Comparison of ENCODE assay signal across 9 cellular contexts in genomic region chr1:206503591-206504362, GRCh38. TPM values are rescaled to one million over a fixed set of nuclear protein-coding genes. Genes with fewer than 3 reads are reported as not detected.
DNase-seq lines count a peak whose midpoint lies in the region; ATAC-seq, FAIRE-seq and TF ChIP-seq lines count a peak whose summit lies in the region.
"Had no signal": no experiment of that assay in that cellular context is flagged by ENCODE, and none has a peak within 500 bp of the region (broad histone marks: within the 10 kb centered on the region; RNA-seq: fewer than 3 reads in every experiment).

No MANE protein-coding gene starts in this region.

- H3K27ac ChIP-seq in suprapubic skin: peak overlapping the region; percentile 66

- peak overlapping the region; percentile 9 to 83 (median 63) for H3K4me3 Mint-ChIP-seq in immature natural killer cell

- peaks cover 0 to 3% (median 0%) of the 10 kb centered on the region in 3 donors for H3K36me3 Mint-ChIP-seq in immature natural killer cell

- peak; percentile 87 for DNase-seq in GDM1 (lab: John Stamatoyannopoulos, UW)
- DNase-seq in LHCN-M2 (ENCODE audit: low read depth): peak; percentile 100
- peak; percentile 74 to 78 for DNase-seq in activated T-cell treated with anti-CD3 and anti-CD28 coated beads, Interleukin-2, amount 50 U/mL, for 48 hours
- DNase-seq in immature natural killer cell: peak; percentile 43 to 58 (median 55)
- DNase-seq in suprapubic skin (ENCODE audit: low spot score in 2 of 2): peak in 1 of 2 donors; percentile 83
- no peak for DNase-seq in iPS-NIHi11 (ENCODE audit: low spot score)
- DNase-seq in D721Med (ENCODE audit: insufficient read length, low spot score): no peak

- TF ChIP-seq POLR2A in suprapubic skin (IDR thresholded peaks at IDR 0.05): no peak

- 44% methylated on average over 8 of the region's 8 CpGs for WGBS in suprapubic skin

- H3K4me3 ChIP-seq in suprapubic skin: peak overlapping the region; percentile 6
- H3K4me3 ChIP-seq: right lobe of liver had no signal

- H3K27me3 Mint-ChIP-seq in immature natural killer cell (ENCODE audit: low read depth in 3 of 3): peaks cover 5 to 14% (median 8%) of the 10 kb centered on the region in 3 donors

- H3K27me3 ChIP-seq in suprapubic skin: no peaks in the 10 kb centered on the region
- H3K27me3 ChIP-seq: right lobe of liver had no signal

- TF ChIP-seq CTCF in suprapubic skin (IDR thresholded peaks at IDR 0.05) (no peak), D721Med (IDR thresholded peaks at IDR 0.05; ENCODE audit: insufficient read depth, missing control alignments) (no peak)

- no peak for FAIRE-seq in D721Med (lab: Jason Lieb, UNC)

- H3K36me3 ChIP-seq in suprapubic skin: no peaks in the 10 kb centered on the region
- H3K36me3 ChIP-seq: right lobe of liver had no signal

- peak overlapping the region; percentile 9 to 87 (median 68) for H3K27ac Mint-ChIP-seq in immature natural killer cell

- H3K9me3 ChIP-seq in suprapubic skin: no peaks in the 10 kb centered on the region
- H3K9me3 ChIP-seq: right lobe of liver had no signal

- TF ChIP-seq EP300 in suprapubic skin (IDR thresholded peaks at IDR 0.05): no peak

- ATAC-seq in GM21576 (IDR thresholded peaks at IDR 0.05; ENCODE audit: unreplicated experiment): peak; percentile 48

- H3K4me1 ChIP-seq in suprapubic skin: peaks cover 61% of the 10 kb centered on the region

- H3K9me3 Mint-ChIP-seq in immature natural killer cell: no peaks in the 10 kb centered on the region

- peaks cover 39 to 52% of the 10 kb centered on the region in 2 donors for H3K4me1 Mint-ChIP-seq in immature natural killer cell

RNA-seq across cellular contexts. Expression of gene RASSF5, which starts 3.6 kb away (rescaled TPM):
- 0.19 and 0.63 TPM in 2 replicates for total RNA-seq in LHCN-M2 (2014; rRNA removed)
- polyA plus RNA-seq in LHCN-M2 (2012): 0.75 TPM
- 100 to 1,000 TPM; 218 to 459 (median 310) TPM for polyA plus RNA-seq in immature natural killer cell
- 10 to 100 TPM; 34.8 to 74.5 (median 64.9) TPM for total RNA-seq in suprapubic skin

RNA-seq across cellular contexts. Expression of gene IKBKE, which starts 33.5 kb away (rescaled TPM):
- total RNA-seq in LHCN-M2 (2014; rRNA removed) (9.2 and 10.7 TPM in 2 replicates), suprapubic skin (10 to 100 TPM in 3 of 4 donors, 1 to 10 TPM in 1; 5.7 to 27.0 (median 17.4) TPM)
- 11.1 TPM for polyA plus RNA-seq in LHCN-M2 (2012)
- 10 to 100 TPM; 21.1 to 29.7 (median 28.3) TPM for polyA plus RNA-seq in immature natural killer cell

Comparison
In these comparisons a context has a peak if more than half of its experiments do, and no peak if none do; other contexts are left out.
1. DNase-seq: peak in GDM1 (single experiment), LHCN-M2 (single experiment), activated T-cell treated with anti-CD3 and anti-CD28 coated beads, Interleukin-2, amount 50 U/mL, for 48 hours (2 of 2) and immature natural killer cell (3 of 3); none in iPS-NIHi11 (single experiment) and D721Med (single experiment).
2. RNA of gene RASSF5, which starts 3.6 kb away (total RNA-seq): 34.8 to 74.5 TPM in suprapubic skin; 0.19 to 0.63 TPM in LHCN-M2; every median in the first group is over 10 times any median in the second.